ENCODE assay signal across 2 cellular contexts in the genomic region with DNA sequence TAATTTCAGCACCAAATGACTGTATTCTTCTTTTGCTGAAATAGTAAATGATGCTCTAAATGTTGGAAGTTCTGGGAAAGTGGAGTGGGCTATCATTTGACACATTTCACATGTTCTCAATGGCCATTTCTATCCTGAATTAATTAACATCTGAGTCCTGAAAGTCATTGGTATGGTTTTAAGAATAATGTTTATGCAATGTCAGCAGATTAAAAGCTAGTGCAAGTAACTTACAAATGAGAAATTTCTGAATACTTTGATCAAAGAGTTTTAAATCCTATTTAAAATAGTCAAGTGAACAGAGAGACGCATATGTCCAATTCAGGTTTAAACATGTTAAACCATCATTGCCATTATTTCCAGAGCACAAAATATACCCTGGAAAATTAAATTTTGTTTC.
TF ChIP-seq lines count a peak whose summit lies in the region.

No MANE protein-coding gene starts in this region.

TF ChIP-seq in HepG2, 621 proteins besides CTCF, POLR2A, EP300 and RAD21:
- TF ChIP-seq ZNF879 (CRISPR knock-in tag; IDR thresholded peaks at IDR 0.05) (no peak), MAFK (conservative IDR thresholded peaks at IDR 0.05 in 1 of 2, IDR thresholded peaks at IDR 0.05 in 1 of 2; ENCODE audit: low read length in 2 of 2) (peak; percentile 84 to 96), JUND (CRISPR knock-in tag; IDR thresholded peaks at IDR 0.05) (no peak), MAFF (IDR thresholded peaks at IDR 0.05; ENCODE audit: low read depth, low read length) (peak; percentile 93), CHD4 (IDR thresholded peaks at IDR 0.05; ENCODE audit: borderline replicate concordance, low read length) (no peak)

TF ChIP-seq in H1, 55 proteins besides CTCF, POLR2A, EP300 and RAD21:
- TF ChIP-seq MAFK (IDR thresholded peaks at IDR 0.05; ENCODE audit: low read depth, low read length) (peak; percentile 83; the same call in 1 of the 2 replicates), SIRT6 (IDR thresholded peaks at IDR 0.05; ENCODE audit: low read length) (no peak), KDM5A (IDR thresholded peaks at IDR 0.05; ENCODE audit: low read length) (no peak), TEAD4 (IDR thresholded peaks at IDR 0.05; ENCODE audit: low read depth, low read length) (no peak), RFX5 (IDR thresholded peaks at IDR 0.05; ENCODE audit: borderline replicate concordance, low read depth, low read length) (no peak)
- TF ChIP-seq, protein P1, sequence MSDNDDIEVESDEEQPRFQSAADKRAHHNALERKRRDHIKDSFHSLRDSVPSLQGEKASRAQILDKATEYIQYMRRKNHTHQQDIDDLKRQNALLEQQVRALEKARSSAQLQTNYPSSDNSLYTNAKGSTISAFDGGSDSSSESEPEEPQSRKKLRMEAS (IDR thresholded peaks at IDR 0.05) = no peak
- TF ChIP-seq, protein P2, sequence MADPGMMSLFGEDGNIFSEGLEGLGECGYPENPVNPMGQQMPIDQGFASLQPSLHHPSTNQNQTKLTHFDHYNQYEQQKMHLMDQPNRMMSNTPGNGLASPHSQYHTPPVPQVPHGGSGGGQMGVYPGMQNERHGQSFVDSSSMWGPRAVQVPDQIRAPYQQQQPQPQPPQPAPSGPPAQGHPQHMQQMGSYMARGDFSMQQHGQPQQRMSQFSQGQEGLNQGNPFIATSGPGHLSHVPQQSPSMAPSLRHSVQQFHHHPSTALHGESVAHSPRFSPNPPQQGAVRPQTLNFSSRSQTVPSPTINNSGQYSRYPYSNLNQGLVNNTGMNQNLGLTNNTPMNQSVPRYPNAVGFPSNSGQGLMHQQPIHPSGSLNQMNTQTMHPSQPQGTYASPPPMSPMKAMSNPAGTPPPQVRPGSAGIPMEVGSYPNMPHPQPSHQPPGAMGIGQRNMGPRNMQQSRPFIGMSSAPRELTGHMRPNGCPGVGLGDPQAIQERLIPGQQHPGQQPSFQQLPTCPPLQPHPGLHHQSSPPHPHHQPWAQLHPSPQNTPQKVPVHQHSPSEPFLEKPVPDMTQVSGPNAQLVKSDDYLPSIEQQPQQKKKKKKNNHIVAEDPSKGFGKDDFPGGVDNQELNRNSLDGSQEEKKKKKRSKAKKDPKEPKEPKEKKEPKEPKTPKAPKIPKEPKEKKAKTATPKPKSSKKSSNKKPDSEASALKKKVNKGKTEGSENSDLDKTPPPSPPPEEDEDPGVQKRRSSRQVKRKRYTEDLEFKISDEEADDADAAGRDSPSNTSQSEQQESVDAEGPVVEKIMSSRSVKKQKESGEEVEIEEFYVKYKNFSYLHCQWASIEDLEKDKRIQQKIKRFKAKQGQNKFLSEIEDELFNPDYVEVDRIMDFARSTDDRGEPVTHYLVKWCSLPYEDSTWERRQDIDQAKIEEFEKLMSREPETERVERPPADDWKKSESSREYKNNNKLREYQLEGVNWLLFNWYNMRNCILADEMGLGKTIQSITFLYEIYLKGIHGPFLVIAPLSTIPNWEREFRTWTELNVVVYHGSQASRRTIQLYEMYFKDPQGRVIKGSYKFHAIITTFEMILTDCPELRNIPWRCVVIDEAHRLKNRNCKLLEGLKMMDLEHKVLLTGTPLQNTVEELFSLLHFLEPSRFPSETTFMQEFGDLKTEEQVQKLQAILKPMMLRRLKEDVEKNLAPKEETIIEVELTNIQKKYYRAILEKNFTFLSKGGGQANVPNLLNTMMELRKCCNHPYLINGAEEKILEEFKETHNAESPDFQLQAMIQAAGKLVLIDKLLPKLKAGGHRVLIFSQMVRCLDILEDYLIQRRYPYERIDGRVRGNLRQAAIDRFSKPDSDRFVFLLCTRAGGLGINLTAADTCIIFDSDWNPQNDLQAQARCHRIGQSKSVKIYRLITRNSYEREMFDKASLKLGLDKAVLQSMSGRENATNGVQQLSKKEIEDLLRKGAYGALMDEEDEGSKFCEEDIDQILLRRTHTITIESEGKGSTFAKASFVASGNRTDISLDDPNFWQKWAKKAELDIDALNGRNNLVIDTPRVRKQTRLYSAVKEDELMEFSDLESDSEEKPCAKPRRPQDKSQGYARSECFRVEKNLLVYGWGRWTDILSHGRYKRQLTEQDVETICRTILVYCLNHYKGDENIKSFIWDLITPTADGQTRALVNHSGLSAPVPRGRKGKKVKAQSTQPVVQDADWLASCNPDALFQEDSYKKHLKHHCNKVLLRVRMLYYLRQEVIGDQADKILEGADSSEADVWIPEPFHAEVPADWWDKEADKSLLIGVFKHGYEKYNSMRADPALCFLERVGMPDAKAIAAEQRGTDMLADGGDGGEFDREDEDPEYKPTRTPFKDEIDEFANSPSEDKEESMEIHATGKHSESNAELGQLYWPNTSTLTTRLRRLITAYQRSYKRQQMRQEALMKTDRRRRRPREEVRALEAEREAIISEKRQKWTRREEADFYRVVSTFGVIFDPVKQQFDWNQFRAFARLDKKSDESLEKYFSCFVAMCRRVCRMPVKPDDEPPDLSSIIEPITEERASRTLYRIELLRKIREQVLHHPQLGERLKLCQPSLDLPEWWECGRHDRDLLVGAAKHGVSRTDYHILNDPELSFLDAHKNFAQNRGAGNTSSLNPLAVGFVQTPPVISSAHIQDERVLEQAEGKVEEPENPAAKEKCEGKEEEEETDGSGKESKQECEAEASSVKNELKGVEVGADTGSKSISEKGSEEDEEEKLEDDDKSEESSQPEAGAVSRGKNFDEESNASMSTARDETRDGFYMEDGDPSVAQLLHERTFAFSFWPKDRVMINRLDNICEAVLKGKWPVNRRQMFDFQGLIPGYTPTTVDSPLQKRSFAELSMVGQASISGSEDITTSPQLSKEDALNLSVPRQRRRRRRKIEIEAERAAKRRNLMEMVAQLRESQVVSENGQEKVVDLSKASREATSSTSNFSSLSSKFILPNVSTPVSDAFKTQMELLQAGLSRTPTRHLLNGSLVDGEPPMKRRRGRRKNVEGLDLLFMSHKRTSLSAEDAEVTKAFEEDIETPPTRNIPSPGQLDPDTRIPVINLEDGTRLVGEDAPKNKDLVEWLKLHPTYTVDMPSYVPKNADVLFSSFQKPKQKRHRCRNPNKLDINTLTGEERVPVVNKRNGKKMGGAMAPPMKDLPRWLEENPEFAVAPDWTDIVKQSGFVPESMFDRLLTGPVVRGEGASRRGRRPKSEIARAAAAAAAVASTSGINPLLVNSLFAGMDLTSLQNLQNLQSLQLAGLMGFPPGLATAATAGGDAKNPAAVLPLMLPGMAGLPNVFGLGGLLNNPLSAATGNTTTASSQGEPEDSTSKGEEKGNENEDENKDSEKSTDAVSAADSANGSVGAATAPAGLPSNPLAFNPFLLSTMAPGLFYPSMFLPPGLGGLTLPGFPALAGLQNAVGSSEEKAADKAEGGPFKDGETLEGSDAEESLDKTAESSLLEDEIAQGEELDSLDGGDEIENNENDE (IDR thresholded peaks at IDR 0.05; ENCODE audit: insufficient replicate concordance, low read length) = no peak
- TF ChIP-seq, protein P3, sequence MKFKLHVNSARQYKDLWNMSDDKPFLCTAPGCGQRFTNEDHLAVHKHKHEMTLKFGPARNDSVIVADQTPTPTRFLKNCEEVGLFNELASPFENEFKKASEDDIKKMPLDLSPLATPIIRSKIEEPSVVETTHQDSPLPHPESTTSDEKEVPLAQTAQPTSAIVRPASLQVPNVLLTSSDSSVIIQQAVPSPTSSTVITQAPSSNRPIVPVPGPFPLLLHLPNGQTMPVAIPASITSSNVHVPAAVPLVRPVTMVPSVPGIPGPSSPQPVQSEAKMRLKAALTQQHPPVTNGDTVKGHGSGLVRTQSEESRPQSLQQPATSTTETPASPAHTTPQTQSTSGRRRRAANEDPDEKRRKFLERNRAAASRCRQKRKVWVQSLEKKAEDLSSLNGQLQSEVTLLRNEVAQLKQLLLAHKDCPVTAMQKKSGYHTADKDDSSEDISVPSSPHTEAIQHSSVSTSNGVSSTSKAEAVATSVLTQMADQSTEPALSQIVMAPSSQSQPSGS (IDR thresholded peaks at IDR 0.05; ENCODE audit: low read length) = no peak
